33 cellular contexts compared by ENCODE assay signal in the genomic region with DNA sequence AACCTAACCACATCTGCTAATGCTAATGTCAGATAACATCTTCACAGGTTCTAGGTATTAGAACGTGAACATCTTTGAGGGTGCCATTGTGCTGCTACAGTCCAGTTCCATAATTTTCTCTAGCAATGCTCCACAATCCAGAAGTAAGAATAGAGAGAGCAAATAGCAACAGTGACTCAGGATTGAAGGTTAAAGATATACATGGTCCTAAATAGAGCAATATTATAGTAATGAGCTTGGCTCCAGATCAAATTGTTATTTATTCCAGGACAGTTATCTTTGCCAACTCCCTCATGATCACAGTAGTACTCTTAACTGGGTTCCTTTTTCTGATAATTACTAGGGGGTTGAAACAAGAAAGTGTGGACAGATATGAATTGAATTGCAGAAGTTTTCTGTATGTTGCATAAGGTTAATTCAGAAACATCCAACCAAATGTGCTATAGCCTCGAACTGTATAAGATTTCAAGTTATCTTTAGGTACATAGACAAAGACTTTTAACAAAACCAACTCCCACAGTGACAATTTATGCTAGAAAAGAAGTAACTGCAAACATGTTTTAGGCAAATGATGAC.
"Had no signal": no experiment of that assay in that cellular context is flagged by ENCODE, and none has a peak within 500 bp of the region (broad histone marks: within the 10 kb centered on the region; RNA-seq: fewer than 3 reads in every experiment).

No MANE protein-coding gene starts in this region.

- ATAC-seq: activated CD8-positive, alpha-beta memory T cell treated with anti-CD3 and anti-CD28 coated beads, Interleukin-2, amount 10 ng/mL, durations not matched to agents 7 days and 5 days; PC-3; SK-N-SH treated with all-trans-retinoic acid at 6 μM for 48 hours; WTC11 had no signal

- H3K9me3 ChIP-seq: ascending aorta, MG63, Peyer's patch had no signal

- DNase-seq: activated CD4-positive, alpha-beta memory T cell treated with anti-CD3 and anti-CD28 coated beads, Interleukin-2, amount 10 ng/mL, durations not matched to agents 7 days and 5 days; activated CD4-positive, alpha-beta T cell treated with anti-CD3 and anti-CD28 coated beads for 4 hours; activated CD4-positive, CD25-positive, alpha-beta regulatory T cell treated with anti-CD3 and anti-CD28 coated beads, Interleukin-2, amount 50 U/mL, for 72 hours; activated CD8-positive, alpha-beta memory T cell treated with anti-CD3 and anti-CD28 coated beads for 24 hours; activated CD8-positive, alpha-beta memory T cell treated with anti-CD3 and anti-CD28 coated beads, Interleukin-2, amount 10 ng/mL, durations not matched to agents 7 days and 5 days; activated CD8-positive, alpha-beta memory T cell treated with anti-CD3 and anti-CD28 coated beads, Interleukin-2, amount 50 U/mL, for 48 hours; activated effector memory CD4-positive, alpha-beta T cell treated with Interleukin-2 at 50 U/mL for 16 hours; activated naive CD4-positive, alpha-beta T cell treated with Interleukin-2 at 50 U/mL for 16 hours; activated naive CD8-positive, alpha-beta T cell treated with anti-CD3 and anti-CD28 coated beads, Interleukin-2, amount 10 ng/mL, durations not matched to agents 7 days and 5 days; activated T-cell treated with anti-CD3 and anti-CD28 coated beads, Interleukin-2, amount 50 U/mL, for 48 hours; amygdala; Kasumi-1; KG1; MG63; NCI-H1048; NCI-H1105 treated with DMSO at 0.1 percent for 48 hours; NCI-H1694; NCI-H2029; NCI-H345; NCI-H510A; NCI-H526; PC-3; Peyer's patch; RPMI8226; SIG-M5; SW 1271; T-helper 1 cell; T-helper 2 cell; T-helper 9 cell had no signal

- H3K4me1 ChIP-seq: ascending aorta, Peyer's patch had no signal

- H3K27ac ChIP-seq: ascending aorta, cardiac muscle cell, Peyer's patch had no signal

- H3K27me3 ChIP-seq: ascending aorta, cardiac muscle cell, MG63, Peyer's patch had no signal

- H3K36me3 ChIP-seq: ascending aorta, cardiac muscle cell, MG63, Peyer's patch had no signal

- H3K4me3 ChIP-seq: ascending aorta, cardiac muscle cell, MG63, Peyer's patch had no signal
